In the genomic region with DNA sequence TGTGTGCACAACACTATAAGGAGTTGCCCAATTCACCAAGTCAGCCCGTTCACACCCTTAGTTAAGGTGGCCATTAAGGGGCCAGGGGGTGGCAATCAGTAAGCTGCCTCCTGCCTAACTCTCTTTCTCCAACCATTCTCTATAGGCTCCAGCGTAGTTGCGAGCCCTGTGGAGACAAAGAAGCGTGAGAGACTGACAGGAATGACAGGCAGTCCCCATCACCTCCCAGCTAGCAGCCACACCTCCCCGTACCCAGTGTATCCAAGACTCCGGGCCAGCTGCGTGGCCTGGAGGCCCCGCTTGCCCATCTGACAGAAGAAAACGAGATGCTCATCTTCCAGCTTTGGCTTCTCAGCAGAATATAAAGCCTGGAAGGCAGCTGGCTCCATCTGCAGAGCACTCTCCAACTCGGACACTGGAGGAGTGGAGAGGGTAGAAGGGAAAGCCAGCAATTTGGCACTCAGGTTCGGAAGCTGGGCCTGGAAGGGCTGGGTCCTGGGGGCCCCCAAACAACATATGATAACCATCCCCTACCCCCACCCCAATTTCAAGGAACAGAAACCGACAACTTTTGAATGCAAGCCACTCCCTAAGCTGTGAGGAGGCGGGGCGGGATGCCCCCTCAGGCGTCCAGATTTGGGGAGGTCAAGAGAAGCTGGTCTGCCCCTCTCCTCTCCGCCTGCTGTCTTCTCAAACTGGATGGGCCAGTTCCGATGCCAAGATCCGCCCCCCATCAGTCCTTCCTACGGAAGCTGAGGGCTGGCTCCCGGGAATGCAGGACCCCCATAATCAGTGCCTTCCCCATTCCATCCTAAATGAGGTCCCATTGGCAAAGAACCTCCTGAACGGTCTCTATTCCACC, we compare ENCODE assay signal across 8 cellular contexts. TPM values are rescaled to one million over a fixed set of nuclear protein-coding genes. Genes with fewer than 3 reads are reported as not detected.
A peak's percentile ranks its signal among the peaks of the same experiment; 100 is the strongest.
DNase-seq lines count a peak whose midpoint lies in the region; ATAC-seq and TF ChIP-seq lines count a peak whose summit lies in the region.

No MANE protein-coding gene starts in this region.

- H4K20me1 ChIP-seq in DND-41 (ENCODE audit: insufficient read depth, low read length) = no peaks in the 10 kb centered on the region
- H4K20me1 ChIP-seq in PC-3 (ENCODE audit: low read length) = no peaks in the 10 kb centered on the region

- H3K9ac ChIP-seq in DND-41 (ENCODE audit: low read depth, low read length) = peak overlapping the region; percentile 78
- H3K9ac ChIP-seq in PC-3 (ENCODE audit: low read length) = peak overlapping the region; percentile 51
- no peak overlapping the region for H3K9ac ChIP-seq in parathyroid adenoma

- POLR2A ChIA-PET in PC-3 (lab: Charles Lee; ENCODE audit: unreplicated experiment) = interaction anchor here (0.6 kb wide), 1 partner anchor 89 kb away, joined by 3 read pairs; no protein-coding TSS in a partner anchor

- H3K4me1 ChIP-seq in DND-41 (ENCODE audit: insufficient read depth, low read length) (peaks cover 53% of the 10 kb centered on the region), PC-3 (ENCODE audit: insufficient read depth, low read length) (peaks cover 3% of the 10 kb centered on the region), esophagus squamous epithelium (peaks cover 4 to 36% (median 8%) of the 10 kb centered on the region in 3 donors), parathyroid adenoma (no peaks in the 10 kb centered on the region)

- H3K9me3 ChIP-seq in DND-41 (ENCODE audit: insufficient read depth, low read length, severe bottlenecking) (no peaks in the 10 kb centered on the region), PC-3 (ENCODE audit: low read length) (no peaks in the 10 kb centered on the region), esophagus squamous epithelium (no peaks in the 10 kb centered on the region), parathyroid adenoma (ENCODE audit: control insufficient read depth, low read length) (no peaks in the 10 kb centered on the region)

- no peak for TF ChIP-seq POLR2A in esophagus squamous epithelium (IDR thresholded peaks at IDR 0.05)

- H3K27ac ChIP-seq in DND-41 (ENCODE audit: low read length) (peak overlapping the region; percentile 78), PC-3 (ENCODE audit: low read length) (no peak overlapping the region), esophagus squamous epithelium (peak overlapping the region; percentile 77 to 91 (median 85)), parathyroid adenoma (peak overlapping the region; percentile 79)

- H3K9me2 ChIP-seq in PC-3 (replicated peaks; ENCODE audit: low read length) = no peaks in the 10 kb centered on the region

- peak overlapping the region; percentile 61 to 91 for H3K4me3 ChIP-seq in DND-41 (ENCODE audit: low read depth in 1 of 2, low read length in 2 of 2)
- peak overlapping the region; percentile 65 for H3K4me3 ChIP-seq in PC-3 (ENCODE audit: low read length)
- H3K4me3 ChIP-seq in esophagus squamous epithelium = peak overlapping the region; percentile 61 to 84 (median 78)
- peak overlapping the region; percentile 80 for H3K4me3 ChIP-seq in parathyroid adenoma (ENCODE audit: low read depth, low read length)

- no TSS peak for BruUV-seq in PC-3 (replicated peaks; lab: Mats Ljungman, UMichigan)

- no peaks in the 10 kb centered on the region for H3F3A ChIP-seq in PC-3 (ENCODE audit: low read length, unreplicated experiment)

- H3K4me2 ChIP-seq in DND-41 (ENCODE audit: insufficient read depth, low read length) (peak overlapping the region; percentile 90), PC-3 (ENCODE audit: low read length) (peak overlapping the region; percentile 70), parathyroid adenoma (ENCODE audit: low read length) (peak overlapping the region; percentile 83)

- TF ChIP-seq CTCF in DND-41 (IDR thresholded peaks at IDR 0.05; ENCODE audit: borderline replicate concordance, extremely low read depth, low read length, poor library complexity, severe bottlenecking) = no peak
- TF ChIP-seq CTCF in PC-3 (conservative IDR thresholded peaks at IDR 0.05; ENCODE audit: low read depth, low read length) = no peak
- TF ChIP-seq CTCF in esophagus squamous epithelium (IDR thresholded peaks at IDR 0.05) = no peak
- no peak for TF ChIP-seq CTCF in parathyroid adenoma (IDR thresholded peaks at IDR 0.05)

- DNase-seq in DND-41 (no peak), PC-3 (no peak), esophagus squamous epithelium (lab: John Stamatoyannopoulos, UW) (no peak), germinal center (ENCODE audit: low spot score) (no peak), NCI-H1694 (lab: John Stamatoyannopoulos, UW) (no peak)

- 42 to 48% methylated on average over 10 to 11 of the region's 21 CpGs for WGBS in esophagus squamous epithelium, 2 donors

- H3K79me2 ChIP-seq in DND-41 (ENCODE audit: insufficient read depth, low read length) (peaks cover 30% of the 10 kb centered on the region), PC-3 (ENCODE audit: low read length) (peaks cover 5% of the 10 kb centered on the region), parathyroid adenoma (peaks cover 4% of the 10 kb centered on the region)

- peaks cover 37% of the 10 kb centered on the region for H3K36me3 ChIP-seq in DND-41 (ENCODE audit: insufficient read depth, low read length)
- H3K36me3 ChIP-seq in PC-3 (ENCODE audit: low read depth, low read length) = peaks cover 35% of the 10 kb centered on the region
- peaks cover 26 to 39% (median 28%) of the 10 kb centered on the region in 3 donors for H3K36me3 ChIP-seq in esophagus squamous epithelium
- H3K36me3 ChIP-seq in parathyroid adenoma (ENCODE audit: control insufficient read depth, insufficient read depth, low read length) = no peaks in the 10 kb centered on the region

- CTCF ChIA-PET in PC-3 (lab: Charles Lee) = no interaction called here

- ATAC-seq in DND-41 (ENCODE audit: insufficient read depth, low read depth) (no peak), PC-3 (no peak), GM19023 (IDR thresholded peaks at IDR 0.05; ENCODE audit: unreplicated experiment) (no peak), GM21360 (IDR thresholded peaks at IDR 0.05; ENCODE audit: unreplicated experiment) (no peak)

- intact Hi-C loops in PC-3 (cut with micrococcal nuclease) = no loop called here
- intact Hi-C loops in esophagus squamous epithelium (cut with DNase I) = loop anchor here (10.0 kb wide), 1 partner anchor 57 kb away; a partner anchor contains a TSS

- H3K27me3 ChIP-seq in DND-41 (ENCODE audit: insufficient read depth, low read length, poor library complexity) (no peaks in the 10 kb centered on the region), PC-3 (ENCODE audit: low read length) (no peaks in the 10 kb centered on the region), esophagus squamous epithelium (no peaks in the 10 kb centered on the region), parathyroid adenoma (ENCODE audit: control insufficient read depth, insufficient read depth, low read length) (no peaks in the 10 kb centered on the region)

- H2AFZ ChIP-seq in DND-41 (ENCODE audit: low read depth, low read length) (peak overlapping the region; percentile 90), PC-3 (ENCODE audit: low read length) (peak overlapping the region; percentile 49; the same call in 1 of the 2 replicates), parathyroid adenoma (peak overlapping the region; percentile 83)

RNA-seq across cellular contexts. Expression of a gene that starts 0.9 kb away (rescaled TPM):
- 10.2 and 16.5 TPM in 2 replicates for total RNA-seq in PC-3 (2014; rRNA removed)
- total RNA-seq in esophagus squamous epithelium = 10 to 100 TPM; 69.3 to 99.0 (median 91.4) TPM

RNA-seq across cellular contexts. Expression of a gene that starts 7.9 kb away (rescaled TPM):
- total RNA-seq in PC-3 (2014; rRNA removed) (111 and 113 TPM in 2 replicates), esophagus squamous epithelium (10 to 100 TPM; 35.9 to 55.7 (median 49.4) TPM)

RNA-seq across cellular contexts. Expression of a gene that starts 16.9 kb away (rescaled TPM):
- 69.2 and 81.5 TPM in 2 replicates for total RNA-seq in PC-3 (2014; rRNA removed)
- total RNA-seq in esophagus squamous epithelium = 100 to 1,000 TPM in 1 of 4 donors, 10 to 100 TPM in 3; 84.9 to 108 (median 94.2) TPM

RNA-seq across cellular contexts. Expression of a gene that starts 31.8 kb away (rescaled TPM):
- 0.12 and 0.55 TPM in 2 replicates for total RNA-seq in PC-3 (2014; rRNA removed)
- 10 to 100 TPM in 2 of 4 donors, 1 to 10 TPM in 2; 2.9 to 13.5 (median 7.4) TPM for total RNA-seq in esophagus squamous epithelium

RNA-seq across cellular contexts. Expression of a gene that starts 51.5 kb away (rescaled TPM):
- 6.8 and 7.0 TPM in 2 replicates for total RNA-seq in PC-3 (2014; rRNA removed)
- 100 to 1,000 TPM in 2 of 4 donors, 10 to 100 TPM in 2; 52.7 to 161 (median 96.2) TPM for total RNA-seq in esophagus squamous epithelium
